Comparison of ENCODE assay signal across 10 cellular contexts in genomic region chr9:134753191-134753590, GRCh38.
"Had no signal": no experiment of that assay in that cellular context is flagged by ENCODE, and none has a peak within 500 bp of the region (broad histone marks: within the 10 kb centered on the region; RNA-seq: fewer than 3 reads in every experiment).

No MANE protein-coding gene starts in this region.

- H2AFZ ChIP-seq: GM23248 had no signal

- DNase-seq: GM23248, GOT3, H7, HFFc6, IMR-90, KG1 had no signal

- H3K4me3 ChIP-seq: GM23248, HAP-1, K562 had no signal

- H3K9ac ChIP-seq: GM23248 had no signal

- FAIRE-seq: HTR-8/SVneo, K562 had no signal

- H3K4me1 ChIP-seq: HAP-1 had no signal

- ATAC-seq: HCT116, K562 had no signal

- H3K36me3 ChIP-seq: HAP-1 had no signal

- H3K4me3 Mint-ChIP-seq: HFFc6 had no signal

- H3K27ac Mint-ChIP-seq: HFFc6 had no signal

- H3K27ac ChIP-seq: GM23248 had no signal
